8 cellular contexts compared by ENCODE assay signal in genomic region chr10:37975407-37975991, GRCh38. TPM values are rescaled to one million over a fixed set of nuclear protein-coding genes. Genes with fewer than 3 reads are reported as not detected.
DNase-seq lines count a peak whose midpoint lies in the region; ATAC-seq and TF ChIP-seq lines count a peak whose summit lies in the region.

No MANE protein-coding gene starts in this region.

- H3K27ac ChIP-seq in breast epithelium: peak overlapping the region; percentile 99
- H3K27ac ChIP-seq in thoracic aorta: peak overlapping the region; percentile 95 to 96

- peaks cover 32% of the 10 kb centered on the region for H3K36me3 Mint-ChIP-seq in activated T-cell treated with anti-CD3 and anti-CD28 coated beads, Interleukin-2, amount 50 U/mL, for 24 hours (ENCODE audit: low read depth)

- H3K4me1 Mint-ChIP-seq in activated T-cell treated with anti-CD3 and anti-CD28 coated beads, Interleukin-2, amount 50 U/mL, for 24 hours (ENCODE audit: low read depth): peaks cover 23% of the 10 kb centered on the region

- no peak for DNase-seq in activated T-cell treated with anti-CD3 and anti-CD28 coated beads, Interleukin-2, amount 50 U/mL, for 24 hours
- DNase-seq in activated T-cell treated with anti-CD3 and anti-CD28 coated beads for 4 hours: no peak
- DNase-seq in NOMO-1 (lab: John Stamatoyannopoulos, UW; ENCODE audit: unreplicated experiment in 2 of 2): peak; percentile 6 to 38
- DNase-seq in breast epithelium (ENCODE audit: low spot score in 2 of 2): no peak
- DNase-seq in lower leg skin (ENCODE audit: low spot score in 2 of 2): no peak
- no peak for DNase-seq in thoracic aorta (ENCODE audit: low spot score)
- DNase-seq in activated CD4-positive, CD25-positive, alpha-beta regulatory T cell treated with anti-CD3 and anti-CD28 coated beads, Interleukin-2, amount 50 U/mL, for 72 hours: no peak

- H3K9me3 ChIP-seq in breast epithelium (no peaks in the 10 kb centered on the region), thoracic aorta (no peaks in the 10 kb centered on the region)

- H3K4me1 ChIP-seq in breast epithelium (no peaks in the 10 kb centered on the region), thoracic aorta (ENCODE audit: control insufficient read depth in 1 of 2, low read depth in 2 of 2) (peaks cover 4 to 12% of the 10 kb centered on the region in 2 donors)

- no peaks in the 10 kb centered on the region for H3K27me3 Mint-ChIP-seq in activated T-cell treated with anti-CD3 and anti-CD28 coated beads, Interleukin-2, amount 50 U/mL, for 24 hours

- H3K4me3 Mint-ChIP-seq in activated T-cell treated with anti-CD3 and anti-CD28 coated beads, Interleukin-2, amount 50 U/mL, for 24 hours: peak overlapping the region; percentile 92

- H3K36me3 ChIP-seq in breast epithelium: no peaks in the 10 kb centered on the region
- H3K36me3 ChIP-seq in thoracic aorta: peaks cover 8% of the 10 kb centered on the region

- no peaks in the 10 kb centered on the region for H3K9me3 Mint-ChIP-seq in activated T-cell treated with anti-CD3 and anti-CD28 coated beads, Interleukin-2, amount 50 U/mL, for 24 hours

- H3K4me3 ChIP-seq in breast epithelium (peak overlapping the region; percentile 88 to 96 (median 95)), lower leg skin (ENCODE audit: low read depth, poor library complexity, severe bottlenecking) (peak overlapping the region; percentile 86), thoracic aorta (peak overlapping the region; percentile 84)

- H3K27ac Mint-ChIP-seq in activated T-cell treated with anti-CD3 and anti-CD28 coated beads, Interleukin-2, amount 50 U/mL, for 24 hours: peak overlapping the region; percentile 96

- intact Hi-C loops in breast epithelium (cut with DNase I; ENCODE audit: low total_unique reads): no loop called here
- intact Hi-C loops in lower leg skin (cut with DNase I; ENCODE audit: low total_unique reads): loop anchor here (10.0 kb wide), 1 partner anchor 119 kb away; the partner anchor contains the start of gene ZNF37A

- H3K27me3 ChIP-seq in breast epithelium: no peaks in the 10 kb centered on the region
- H3K27me3 ChIP-seq in thoracic aorta (replicated peaks; ENCODE audit: insufficient read depth): no peaks in the 10 kb centered on the region

- no peak for ATAC-seq in thoracic aorta (ENCODE audit: insufficient number of reproducible peaks, low FRiP score, low read depth)
- ATAC-seq in HG03135 (IDR thresholded peaks at IDR 0.05; ENCODE audit: unreplicated experiment): no peak

- WGBS in lower leg skin, 2 donors: 17 to 23% methylated on average over 5 of the region's 5 CpGs

- TF ChIP-seq CTCF in breast epithelium (IDR thresholded peaks at IDR 0.05) (no peak), lower leg skin (IDR thresholded peaks at IDR 0.05) (no peak), thoracic aorta (IDR thresholded peaks at IDR 0.05) (no peak)

- TF ChIP-seq POLR2A in breast epithelium (IDR thresholded peaks at IDR 0.05) (no peak), lower leg skin (IDR thresholded peaks at IDR 0.05) (no peak)

RNA-seq across cellular contexts. Expression of gene ZNF25, which starts 0.9 kb away (rescaled TPM):
- total RNA-seq in breast epithelium (10 to 100 TPM; 13.8 to 23.4 (median 16.0) TPM), lower leg skin (1 to 10 TPM; 5.3 to 9.2 (median 7.7) TPM), thoracic aorta (10 to 100 TPM; 22.9 TPM)

RNA-seq across cellular contexts. Expression of gene ZNF33A, which starts 35.0 kb away (rescaled TPM):
- total RNA-seq in breast epithelium (10 to 100 TPM; 25.4 to 73.6 (median 34.7) TPM), lower leg skin (10 to 100 TPM; 16.8 to 28.8 (median 23.0) TPM), thoracic aorta (10 to 100 TPM; 26.1 to 51.5 TPM)

Comparison
In these comparisons a context has a peak if more than half of its experiments do, and no peak if none do; other contexts are left out.
1. DNase-seq: peak in NOMO-1 (2 of 2); none in activated T-cell treated with anti-CD3 and anti-CD28 coated beads, Interleukin-2, amount 50 U/mL, for 24 hours (single experiment), activated T-cell treated with anti-CD3 and anti-CD28 coated beads for 4 hours (single experiment), breast epithelium (0 of 2), lower leg skin (0 of 2), thoracic aorta (single experiment) and activated CD4-positive, CD25-positive, alpha-beta regulatory T cell treated with anti-CD3 and anti-CD28 coated beads, Interleukin-2, amount 50 U/mL, for 72 hours (single experiment).
2. Peak in every context shown above with its lines, with median percentiles within 50 percentile points of each other: H3K4me3 ChIP-seq.